ENCODE assay signal across 7 cellular contexts in the genomic region with DNA sequence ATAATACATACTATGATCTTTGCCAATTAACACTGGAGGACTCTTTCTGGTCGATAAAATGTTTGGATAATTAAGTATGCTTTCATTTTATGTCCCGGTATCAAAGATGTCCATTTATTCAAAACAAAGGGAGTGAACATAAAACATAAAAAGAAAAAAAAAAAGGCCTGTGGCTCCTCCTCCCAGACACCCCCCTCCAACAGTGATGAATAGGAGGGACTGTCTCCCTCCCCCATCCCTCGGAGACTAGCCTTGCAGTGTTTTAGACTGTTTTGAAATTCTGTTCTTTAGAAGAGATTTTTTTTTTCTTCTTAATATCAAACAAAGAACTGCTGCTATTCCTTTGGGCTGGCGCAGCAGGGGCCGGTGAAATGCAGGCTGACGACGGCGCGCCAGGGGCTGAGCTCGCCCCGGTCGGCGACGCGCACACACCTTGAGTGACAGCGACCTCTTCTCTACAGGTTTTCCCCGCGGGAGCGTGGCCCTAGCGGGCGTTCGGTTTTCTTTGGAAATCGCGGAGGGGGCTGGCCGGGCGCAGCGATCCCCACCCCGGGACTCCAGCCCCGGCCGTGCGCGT. TPM values are rescaled to one million over a fixed set of nuclear protein-coding genes. Genes with fewer than 3 reads are reported as not detected.
A peak's percentile ranks its signal among the peaks of the same experiment; 100 is the strongest.
DNase-seq lines count a peak whose midpoint lies in the region; ATAC-seq and TF ChIP-seq lines count a peak whose summit lies in the region.

Gene LANCL2 (plus strand): TSS at position 235 of the 577 bp plus-strand sequence. CDS start 689 bp downstream, outside the sequence.

- TF ChIP-seq CTCF in GM12875 (IDR thresholded peaks at IDR 0.05; ENCODE audit: borderline replicate concordance, insufficient read depth, low read depth, low read length): no peak
- no peak for TF ChIP-seq CTCF in LNCaP clone FGC (IDR thresholded peaks at IDR 0.05; ENCODE audit: control insufficient read depth, extremely low read depth, insufficient read depth)

- peak; percentile 16 for ATAC-seq in stimulated activated naive CD8-positive, alpha-beta T cell treated with anti-CD3 and anti-CD28 coated beads, Interleukin-15, Interleukin-2, amounts not matched to agents 100 U/mL and 50 U/mL, for 24 hours

- no peaks in the 10 kb centered on the region for H3K36me3 ChIP-seq in H7 (replicated peaks; ENCODE audit: control insufficient read depth, insufficient read depth, low read length)

- no peaks in the 10 kb centered on the region for H3K27me3 ChIP-seq in H7 (ENCODE audit: control insufficient read depth, insufficient read depth, low read length)

- H3K4me3 ChIP-seq in GM12875 (ENCODE audit: low read depth, low read length) (peak within 1 kb of the TSS; percentile 76), H7 (ENCODE audit: insufficient read depth, low read depth, low read length) (peak within 1 kb of the TSS; percentile 95), LNCaP clone FGC (ENCODE audit: low read depth, low read length) (peak within 1 kb of the TSS; percentile 92)

- no peak for DNase-seq in H7
- peak; percentile 13 for DNase-seq in LNCaP clone FGC (ENCODE audit: low read depth)
- peak in 4 of 5 experiments; percentile 16 to 61 (median 31) for DNase-seq in T-helper 2 cell
- peak; percentile 42 for DNase-seq in effector CD4-positive, alpha-beta T cell
- no peak for DNase-seq in mesenteric fat pad (ENCODE audit: low spot score)
- peak; percentile 59 for DNase-seq in stimulated activated naive CD8-positive, alpha-beta T cell treated with anti-CD3 and anti-CD28 coated beads, Interleukin-15, Interleukin-2, amounts not matched to agents 100 U/mL and 50 U/mL, for 24 hours

RNA-seq across cellular contexts. Expression of gene LANCL2, which starts in this region (rescaled TPM):
- total RNA-seq in H7 (2014; rRNA removed; shearing (Covaris generic)): 7.1 and 10.7 TPM in 2 replicates
- 11.0 TPM for total RNA-seq in mesenteric fat pad

Comparison
In these comparisons a context has a peak if more than half of its experiments do, and no peak if none do; other contexts are left out.
1. DNase-seq: peak in LNCaP clone FGC (single experiment), T-helper 2 cell (4 of 5), effector CD4-positive, alpha-beta T cell (single experiment) and stimulated activated naive CD8-positive, alpha-beta T cell treated with anti-CD3 and anti-CD28 coated beads, Interleukin-15, Interleukin-2, amounts not matched to agents 100 U/mL and 50 U/mL, for 24 hours (single experiment); none in H7 (single experiment) and mesenteric fat pad (single experiment).
2. Peak in every context shown above with its lines, with median percentiles within 50 percentile points of each other: H3K4me3 ChIP-seq.